In genomic region chr4:121876070-121876469, GRCh38 we compare ENCODE assay signal across 11 cellular contexts.
"Had no signal": no experiment of that assay in that cellular context is flagged by ENCODE, and none has a peak within 500 bp of the region (broad histone marks: within the 10 kb centered on the region; RNA-seq: fewer than 3 reads in every experiment).

No MANE protein-coding gene starts in this region.

- DNase-seq: GM23248, GOT3, H7, H9, HCEC 1CT, HFFc6 had no signal

- H3K27ac ChIP-seq: GM23248 had no signal

- H3K4me3 Mint-ChIP-seq: GM23338, H9, HFFc6 had no signal

- H3K4me2 ChIP-seq: GM23338 had no signal

- H3K9me3 Mint-ChIP-seq: GM23338, H9, HFFc6 had no signal

- H2AFZ ChIP-seq: GM23248, GM23338 had no signal

- H3K27ac Mint-ChIP-seq: GM23338, H9, HFFc6 had no signal

- ATAC-seq: GM23338, HCT116 had no signal

- H3K4me3 ChIP-seq: GM23248, GM23338, HAP-1 had no signal

- H3K4me1 ChIP-seq: HAP-1 had no signal

- H3K9me3 ChIP-seq: HAP-1 had no signal

- H3K9ac ChIP-seq: GM23248 had no signal

- H3K36me3 ChIP-seq: HAP-1 had no signal

- FAIRE-seq: H1, H54 had no signal

- H3K4me1 Mint-ChIP-seq: GM23338 had no signal
